Comparison of ENCODE assay signal across 1 cellular context in the genomic region with DNA sequence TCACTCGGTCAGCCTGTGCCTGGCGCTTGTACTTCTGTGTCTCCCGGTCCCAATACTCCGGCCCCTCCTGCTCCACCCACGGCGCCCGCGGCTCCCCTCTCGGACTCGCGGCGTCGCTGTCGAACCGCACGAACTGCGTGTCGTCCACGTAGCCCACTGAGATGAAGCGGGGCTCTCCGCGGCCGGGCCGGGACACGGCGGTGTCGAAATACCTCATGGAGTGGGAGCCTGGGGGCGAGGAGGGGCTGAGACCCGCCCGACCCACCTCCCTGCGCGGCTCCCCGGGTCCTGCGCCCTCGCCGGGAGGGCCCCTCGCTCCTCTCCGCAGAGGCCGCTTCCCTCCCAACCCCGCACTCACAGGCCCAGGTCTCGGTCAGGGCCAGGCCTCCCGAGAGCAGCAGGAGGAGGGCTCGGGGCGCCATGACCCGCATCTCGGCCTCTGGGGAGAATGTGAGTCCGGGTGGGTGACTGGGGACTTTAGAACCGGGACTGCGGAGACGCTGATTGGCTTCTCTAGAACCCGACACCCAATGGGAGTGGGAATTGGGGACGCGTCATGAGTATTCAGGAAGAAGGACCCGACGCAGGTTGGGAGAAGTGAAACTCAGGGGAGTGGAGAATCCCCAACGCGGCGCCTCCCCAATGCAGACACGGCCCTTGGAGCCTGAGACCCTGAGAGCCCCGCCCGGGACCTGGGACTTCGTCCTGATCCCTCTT.
A peak's percentile ranks its signal among the peaks of the same experiment; 100 is the strongest.
TF ChIP-seq lines count a peak whose summit lies in the region.

Gene HLA-C, minus strand, starts transcription at position 452 of the 717 bp plus-strand sequence. Its CDS starts 21 bp downstream, at position 431.

TF ChIP-seq in HEK293, 187 proteins besides CTCF, POLR2A, EP300 and RAD21 (continued from another document):
- TF ChIP-seq PRDM2 (tag by site-specific recombination; IDR thresholded peaks at IDR 0.05; ENCODE audit: borderline replicate concordance) (0 out of 2 replicates have a peak, but pooled peaks have one; percentile 81), ZNF221 (tag by site-specific recombination; IDR thresholded peaks at IDR 0.05; ENCODE audit: borderline replicate concordance) (no peak), ZIC2 (tag by site-specific recombination; IDR thresholded peaks at IDR 0.05) (peak; percentile 76; the same call in 1 of the 2 replicates), ZNF558 (tag by site-specific recombination; IDR thresholded peaks at IDR 0.05) (no peak), IKZF3 (tag by site-specific recombination; IDR thresholded peaks at IDR 0.05) (peak; percentile 50), ZXDB (tag by site-specific recombination; IDR thresholded peaks at IDR 0.05) (peak; percentile 13; the same call in 1 of the 2 replicates), SP2 (tag by site-specific recombination; IDR thresholded peaks at IDR 0.05) (peak; percentile 79), ZNF433 (tag by site-specific recombination; IDR thresholded peaks at IDR 0.05; ENCODE audit: low read depth) (no peak), ZNF76 (tag by site-specific recombination; IDR thresholded peaks at IDR 0.05; ENCODE audit: borderline replicate concordance, low read depth) (peak; percentile 32; the same call in 1 of the 2 replicates)
